In the genomic region with DNA sequence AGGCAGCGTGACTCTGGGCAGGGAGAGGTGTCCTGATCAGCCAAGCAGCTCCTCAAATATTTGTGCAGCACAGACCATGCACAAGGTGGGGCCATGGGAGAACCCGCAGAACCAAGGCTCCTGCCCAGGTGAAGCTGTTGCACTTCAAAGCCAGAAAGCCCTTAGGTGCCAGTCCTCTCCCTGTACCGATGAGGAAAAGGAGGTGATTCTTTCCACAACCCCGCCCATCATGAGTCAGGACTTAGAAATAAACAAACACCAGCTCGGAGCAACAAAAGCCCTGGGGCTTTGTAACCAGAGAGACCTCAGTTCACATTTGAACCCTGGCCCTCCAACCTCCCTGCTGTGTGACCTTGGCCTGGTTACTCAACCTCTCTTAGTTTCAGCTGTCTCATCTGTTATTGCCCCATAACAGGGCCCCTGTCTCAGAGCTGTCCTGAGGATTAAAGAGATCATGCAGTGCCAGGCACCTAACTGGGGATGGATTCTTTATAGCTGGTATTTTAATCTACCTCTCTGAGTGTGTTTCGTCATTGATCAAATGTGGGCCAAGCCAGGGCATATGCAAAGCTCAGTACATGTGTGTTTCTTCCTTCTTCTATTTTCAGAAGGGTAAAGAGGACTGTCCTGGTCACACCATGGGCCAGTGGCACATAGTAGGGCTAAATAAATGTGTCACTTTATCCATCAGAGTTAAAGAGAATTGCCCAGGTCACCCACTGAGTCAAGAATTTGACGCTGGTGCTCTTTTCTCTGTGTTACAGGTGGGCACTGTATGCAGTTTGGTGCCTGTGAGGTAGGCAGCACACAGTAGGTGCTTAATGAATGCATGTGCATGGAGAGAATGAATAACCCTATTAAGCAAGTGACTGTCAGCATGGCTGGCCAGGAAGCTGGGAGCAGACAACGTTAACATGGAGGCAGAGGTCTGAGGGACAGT, we compare ENCODE assay signal across 11 cellular contexts. TPM values are rescaled to one million over a fixed set of nuclear protein-coding genes. Genes with fewer than 3 reads are reported as not detected.
DNase-seq lines count a peak whose midpoint lies in the region; ATAC-seq and TF ChIP-seq lines count a peak whose summit lies in the region.
"Had no signal": no experiment of that assay in that cellular context is flagged by ENCODE, and none has a peak within 500 bp of the region (broad histone marks: within the 10 kb centered on the region; RNA-seq: fewer than 3 reads in every experiment).

No MANE protein-coding gene starts in this region.

- H3K4ac ChIP-seq in mesendoderm (ENCODE audit: low read depth, low read length): no peak overlapping the region

- H3K27ac ChIP-seq in breast epithelium (peak overlapping the region; percentile 59 to 61), mesendoderm (ENCODE audit: low read depth, low read length) (no peak overlapping the region), tibial nerve (no peak overlapping the region)
- H3K27ac ChIP-seq: dorsolateral prefrontal cortex had no signal

- no CpG with 5 or more reads among the region's 8 CpGs for WGBS in mesendoderm (ENCODE audit: extremely low coverage, insufficient coverage, low lambda C conversion rate)
- 59 to 65% methylated on average over 8 of the region's 8 CpGs for WGBS in tibial nerve, 2 donors

- intact Hi-C loops in breast epithelium (cut with DNase I; ENCODE audit: low total_unique reads): no loop called here

- H3K9me3 ChIP-seq in MG63 (no peaks in the 10 kb centered on the region), breast epithelium (no peaks in the 10 kb centered on the region), tibial nerve (no peaks in the 10 kb centered on the region)

- H3K79me2 ChIP-seq in mesendoderm (ENCODE audit: control insufficient read depth, insufficient read depth, low read length): no peaks in the 10 kb centered on the region

- H3K79me1 ChIP-seq in mesendoderm (ENCODE audit: low read length): no peaks in the 10 kb centered on the region

- no peaks in the 10 kb centered on the region for H3K27me3 ChIP-seq in MG63
- H3K27me3 ChIP-seq in breast epithelium: no peaks in the 10 kb centered on the region
- H3K27me3 ChIP-seq in mesendoderm (ENCODE audit: insufficient read depth, low read length, poor library complexity): no peaks in the 10 kb centered on the region
- H3K27me3 ChIP-seq in tibial nerve: no peaks in the 10 kb centered on the region

- H2AK5ac ChIP-seq in mesendoderm (ENCODE audit: low read length): no peak overlapping the region

- no peak overlapping the region for H2BK5ac ChIP-seq in mesendoderm (ENCODE audit: low read length)

- DNase-seq in DMS53 (lab: John Stamatoyannopoulos, UW) (peak; percentile 100), MG63 (peak; percentile 61), breast epithelium (ENCODE audit: low spot score in 2 of 2) (peak; percentile 74 to 85), mesendoderm (peak; percentile 87), retina (no peak), amniotic stem cell (lab: John Stamatoyannopoulos, UW) (no peak), tibial nerve (ENCODE audit: low spot score in 2 of 2) (no peak)
- DNase-seq: activated CD4-positive, alpha-beta T cell treated with anti-CD3 and anti-CD28 coated beads for 48 hours; dorsolateral prefrontal cortex had no signal

- no peak overlapping the region for H3K18ac ChIP-seq in mesendoderm (ENCODE audit: low read length)

- TF ChIP-seq POLR2A in breast epithelium (IDR thresholded peaks at IDR 0.05): no peak
- no peak for TF ChIP-seq POLR2A in tibial nerve (IDR thresholded peaks at IDR 0.05)

- no peak for TF ChIP-seq EP300 in tibial nerve (IDR thresholded peaks at IDR 0.05)

- H3K4me3 ChIP-seq in MG63 (no peak overlapping the region), breast epithelium (no peak overlapping the region), mesendoderm (ENCODE audit: low read length) (no peak overlapping the region), tibial nerve (no peak overlapping the region)
- H3K4me3 ChIP-seq: dorsolateral prefrontal cortex had no signal

- H4K8ac ChIP-seq in mesendoderm (ENCODE audit: low read depth, low read length): no peak overlapping the region

- no peak overlapping the region for H2BK15ac ChIP-seq in mesendoderm (replicated peaks; ENCODE audit: low read depth)

- TF ChIP-seq CTCF in breast epithelium (IDR thresholded peaks at IDR 0.05) (no peak), tibial nerve (IDR thresholded peaks at IDR 0.05) (no peak)

- H3K9ac ChIP-seq in mesendoderm (ENCODE audit: low read length): no peak overlapping the region

- H3K36me3 ChIP-seq in MG63: no peaks in the 10 kb centered on the region
- H3K36me3 ChIP-seq in breast epithelium: no peaks in the 10 kb centered on the region
- no peaks in the 10 kb centered on the region for H3K36me3 ChIP-seq in mesendoderm (ENCODE audit: control insufficient read depth, insufficient read depth, low read length)
- H3K36me3 ChIP-seq in tibial nerve: no peaks in the 10 kb centered on the region

- no peak overlapping the region for H2BK120ac ChIP-seq in mesendoderm (ENCODE audit: low read depth, low read length)

- ATAC-seq in HG02623 (IDR thresholded peaks at IDR 0.05; ENCODE audit: unreplicated experiment): no peak
- ATAC-seq: naive thymus-derived CD8-positive, alpha-beta T cell had no signal

- no peaks in the 10 kb centered on the region for H3K4me1 ChIP-seq in breast epithelium
- H3K4me1 ChIP-seq in mesendoderm (ENCODE audit: control insufficient read depth, low read depth, low read length): peaks cover 2% of the 10 kb centered on the region
- no peaks in the 10 kb centered on the region for H3K4me1 ChIP-seq in tibial nerve

- no peak overlapping the region for H3K56ac ChIP-seq in mesendoderm (ENCODE audit: low read length)

- no peak overlapping the region for H3K23ac ChIP-seq in mesendoderm (ENCODE audit: low read length)

- H4K5ac ChIP-seq in mesendoderm (ENCODE audit: low read length): no peak overlapping the region

- no peak overlapping the region for H3K4me2 ChIP-seq in mesendoderm (ENCODE audit: low read length)

RNA-seq across cellular contexts. Expression of a gene that starts 1.4 kb away (rescaled TPM):
- total RNA-seq in MG63 (2014; rRNA removed; shearing (Covaris generic); ENCODE audit: low replicate concordance): not detected in 2 replicates
- total RNA-seq in breast epithelium: not detected
- polyA plus RNA-seq in mesendoderm (2013, experiment 1 of 2): 0.04 TPM
- not detected for polyA plus RNA-seq in mesendoderm (2013, experiment 2 of 2)
- total RNA-seq in tibial nerve: not detected
- total RNA-seq: naive thymus-derived CD8-positive, alpha-beta T cell had no signal
- polyA plus RNA-seq: naive thymus-derived CD8-positive, alpha-beta T cell had no signal

RNA-seq across cellular contexts. Expression of a gene that starts 36.4 kb away (rescaled TPM):
- total RNA-seq in MG63 (2014; rRNA removed; shearing (Covaris generic); ENCODE audit: low replicate concordance): 198 and 209 TPM in 2 replicates
- total RNA-seq in breast epithelium: 100 to 1,000 TPM; 348 to 498 (median 388) TPM
- 98.0 TPM for polyA plus RNA-seq in mesendoderm (2013, experiment 1 of 2)
- polyA plus RNA-seq in mesendoderm (2013, experiment 2 of 2): 94.3 TPM
- 100 to 1,000 TPM; 145 to 304 (median 189) TPM for total RNA-seq in tibial nerve

RNA-seq across cellular contexts. Expression of a gene that starts 36.8 kb away (rescaled TPM):
- 3.0 and 3.7 TPM in 2 replicates for total RNA-seq in MG63 (2014; rRNA removed; shearing (Covaris generic); ENCODE audit: low replicate concordance)
- total RNA-seq in breast epithelium: 1 to 10 TPM; 4.3 to 6.1 (median 5.9) TPM
- 2.1 TPM for polyA plus RNA-seq in mesendoderm (2013, experiment 1 of 2)
- polyA plus RNA-seq in mesendoderm (2013, experiment 2 of 2): 1.9 TPM
- 1 to 10 TPM; 3.0 to 9.0 (median 5.5) TPM for total RNA-seq in tibial nerve

Comparison
In these comparisons a context has a peak if more than half of its experiments do, and no peak if none do; other contexts are left out.
1. DNase-seq: peak in DMS53 (single experiment), MG63 (single experiment), breast epithelium (2 of 2) and mesendoderm (single experiment); none in retina (single experiment), amniotic stem cell (single experiment) and tibial nerve (0 of 2).
2. H3K27ac ChIP-seq: peak in breast epithelium (2 of 2); none in mesendoderm (single experiment) and tibial nerve (0 of 4).